10 cellular contexts compared by ENCODE assay signal in the genomic region with DNA sequence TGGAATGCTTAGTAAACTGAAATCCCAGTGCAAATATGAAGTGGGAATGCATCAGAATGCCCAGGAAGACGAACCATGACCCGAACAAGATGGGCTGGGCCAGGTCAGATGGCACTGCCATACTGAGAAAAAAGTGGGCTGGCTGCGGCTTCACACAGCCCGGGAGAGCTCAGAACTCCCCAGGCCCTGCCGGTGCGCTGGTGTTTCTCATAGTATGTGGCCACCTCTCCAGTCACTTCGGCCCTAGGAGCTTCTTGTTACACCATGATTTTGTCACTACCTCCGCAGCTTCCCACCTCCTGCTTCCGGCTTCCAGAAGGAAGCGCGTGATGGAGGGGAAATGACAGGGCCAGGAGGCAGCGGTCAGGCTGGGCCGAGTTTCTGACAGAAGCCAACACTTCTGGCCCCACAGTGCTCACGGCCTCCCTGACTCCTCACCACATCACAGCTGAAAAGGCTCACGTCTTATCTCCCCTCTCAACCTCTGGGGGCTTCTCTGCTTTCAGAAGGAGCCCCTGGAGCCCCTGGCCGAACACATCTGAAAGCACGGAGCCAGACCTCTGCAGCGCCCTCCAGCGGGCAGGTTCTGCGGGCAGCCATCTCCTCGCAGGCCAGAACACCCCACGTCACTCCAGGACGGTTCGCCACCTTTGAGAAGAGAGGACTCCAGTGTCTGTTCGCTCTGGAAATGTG. TPM values are rescaled to one million over a fixed set of nuclear protein-coding genes. Genes with fewer than 3 reads are reported as not detected.
A peak's percentile ranks its signal among the peaks of the same experiment; 100 is the strongest.
DNase-seq lines count a peak whose midpoint lies in the region; ATAC-seq and TF ChIP-seq lines count a peak whose summit lies in the region.
"Had no signal": no experiment of that assay in that cellular context is flagged by ENCODE, and none has a peak within 500 bp of the region (broad histone marks: within the 10 kb centered on the region; RNA-seq: fewer than 3 reads in every experiment).

No MANE protein-coding gene starts in this region.

- no peaks in the 10 kb centered on the region for H3K27me3 ChIP-seq in right cardiac atrium (ENCODE audit: control insufficient read depth, insufficient read depth)
- H3K27me3 ChIP-seq in mesenchymal stem cell (ENCODE audit: control insufficient read depth in 1 of 2, insufficient read depth in 1 of 2, low read length in 2 of 2): no peaks in the 10 kb centered on the region
- no peaks in the 10 kb centered on the region for H3K27me3 ChIP-seq in uterus

- 74% methylated on average over 25 of the region's 25 CpGs for WGBS in right cardiac atrium
- 89% methylated on average over 25 of the region's 25 CpGs for WGBS in mesenchymal stem cell

- H3K4ac ChIP-seq in mesenchymal stem cell (ENCODE audit: low read depth in 1 of 2, low read length in 2 of 2): no peak overlapping the region

- peak overlapping the region; percentile 25 for H2AK5ac ChIP-seq in mesenchymal stem cell (ENCODE audit: low read length, severe bottlenecking)

- H3K36me3 ChIP-seq in mesenchymal stem cell (ENCODE audit: control insufficient read depth in 1 of 2, insufficient read depth in 2 of 2, low read depth in 1 of 2, low read length in 2 of 2): peaks cover 13 to 16% of the 10 kb centered on the region in 2 experiments
- no peaks in the 10 kb centered on the region for H3K36me3 ChIP-seq in uterus
- H3K36me3 ChIP-seq: thoracic aorta had no signal

- DNase-seq in right cardiac atrium (peak in 1 of 3 donors; percentile 68), Right ventricle myocardium inferior (ENCODE audit: missing footprints) (no peak), mesenchymal stem cell (no peak), uterus (no peak), NCI-H526 treated with DMSO at 0.1 percent for 48 hours (lab: John Stamatoyannopoulos, UW) (no peak), T1000 (lab: John Stamatoyannopoulos, UW) (no peak)
- DNase-seq in activated gamma-delta T cell treated with anti-CD3 and anti-CD28 coated beads, Interleukin-2, amount 50 U/mL, for 16 hours (ENCODE audit: low read depth): peak; percentile 49
- DNase-seq: DND-41 had no signal

- no peak for TF ChIP-seq POLR2A in uterus (IDR thresholded peaks at IDR 0.05)

- no peak overlapping the region for H4K8ac ChIP-seq in mesenchymal stem cell (ENCODE audit: low read length)

- no peak overlapping the region for H2BK120ac ChIP-seq in mesenchymal stem cell (ENCODE audit: low read depth, low read length)

- no peak overlapping the region for H2AFZ ChIP-seq in mesenchymal stem cell (ENCODE audit: low read depth, low read length)

- H3K9me3 ChIP-seq in right cardiac atrium (ENCODE audit: control insufficient read depth, low read length) (no peaks in the 10 kb centered on the region), mesenchymal stem cell (ENCODE audit: control insufficient read depth, low read length) (no peaks in the 10 kb centered on the region), uterus (no peaks in the 10 kb centered on the region)
- H3K9me3 ChIP-seq: thoracic aorta had no signal

- no peak overlapping the region for H2BK15ac ChIP-seq in mesenchymal stem cell (ENCODE audit: low read depth, poor library complexity, severe bottlenecking)

- no peak overlapping the region for H2BK5ac ChIP-seq in mesenchymal stem cell (ENCODE audit: low read depth, low read length, poor library complexity, severe bottlenecking)

- no peak for ATAC-seq in right cardiac atrium
- no peak for ATAC-seq in Right ventricle myocardium inferior
- no peak for ATAC-seq in GM21737 (IDR thresholded peaks at IDR 0.05; ENCODE audit: unreplicated experiment)

- peak overlapping the region in 1 of 2 experiments; percentile 80 for H2BK12ac ChIP-seq in mesenchymal stem cell (ENCODE audit: low read length in 2 of 2)

- peaks cover 2% of the 10 kb centered on the region for H3K79me1 ChIP-seq in mesenchymal stem cell (replicated peaks; ENCODE audit: low read length, poor library complexity, severe bottlenecking)

- H3K18ac ChIP-seq in mesenchymal stem cell (ENCODE audit: low read depth in 1 of 2, low read length in 2 of 2): peak overlapping the region in 1 of 2 experiments; percentile 40

- peak overlapping the region; percentile 58 for H4K91ac ChIP-seq in mesenchymal stem cell (ENCODE audit: low read length)

- H3K9ac ChIP-seq in mesenchymal stem cell (ENCODE audit: low read length): no peak overlapping the region

- H3K4me3 ChIP-seq in right cardiac atrium (ENCODE audit: low read length) (no peak overlapping the region), mesenchymal stem cell (ENCODE audit: insufficient read depth in 1 of 2, low read depth in 1 of 2, low read length in 2 of 2) (no peak overlapping the region), uterus (no peak overlapping the region)

- intact Hi-C loops in right cardiac atrium (cut with DNase I) (loop anchor here in 2 of 4 donors (5.0 to 10.0 kb wide), 3 partner anchors 164 to 294 kb away; partner anchors contain the start of gene MRPL52 (in 1 of the 2)), Right ventricle myocardium inferior (cut with DNase I) (loop anchor here (5.0 to 10.0 kb wide), 4 partner anchors 81 to 496 kb away; partner anchors contain the start of gene CDH24), uterus (cut with DNase I; ENCODE audit: low total_unique reads) (loop anchor here (5.0 to 10.0 kb wide), 2 partner anchors 96 to 166 kb away; no protein-coding TSS in a partner anchor)

- TF ChIP-seq CTCF in uterus (IDR thresholded peaks at IDR 0.05): no peak

- H3K4me1 ChIP-seq in right cardiac atrium (ENCODE audit: control insufficient read depth, insufficient read depth, low read length): peaks cover 2% of the 10 kb centered on the region
- H3K4me1 ChIP-seq in mesenchymal stem cell (ENCODE audit: control insufficient read depth, insufficient read depth, low read depth, low read length): peaks cover 27% of the 10 kb centered on the region
- H3K4me1 ChIP-seq in uterus: peaks cover 0 to 3% of the 10 kb centered on the region in 2 donors

- no peak overlapping the region for H3K14ac ChIP-seq in mesenchymal stem cell (ENCODE audit: low read length in 2 of 2)

- H3K27ac ChIP-seq in right cardiac atrium (ENCODE audit: low read length): peak overlapping the region; percentile 14
- peak overlapping the region; percentile 42 for H3K27ac ChIP-seq in mesenchymal stem cell (ENCODE audit: low read length, poor library complexity, severe bottlenecking)
- peak overlapping the region; percentile 46 to 79 for H3K27ac ChIP-seq in uterus
- H3K27ac ChIP-seq: thoracic aorta had no signal

- no peak overlapping the region for H3K4me2 ChIP-seq in mesenchymal stem cell (ENCODE audit: low read length, poor library complexity, severe bottlenecking)

- peak overlapping the region in 1 of 2 experiments; percentile 42 for H3K23ac ChIP-seq in mesenchymal stem cell (ENCODE audit: low read length in 2 of 2)

RNA-seq across cellular contexts. Expression of gene DAD1, which starts 30.7 kb away (rescaled TPM):
- total RNA-seq in right cardiac atrium (100 to 1,000 TPM; 122 to 168 (median 158) TPM), Right ventricle myocardium inferior (143 TPM), uterus (100 to 1,000 TPM in 3 of 4 donors, 10 to 100 TPM in 1; 92.2 to 375 (median 207) TPM)
- polyA plus RNA-seq in right cardiac atrium: 220 TPM
- polyA plus RNA-seq in mesenchymal stem cell (2013, experiment 1 of 2): 348 TPM
- 351 TPM for polyA plus RNA-seq in mesenchymal stem cell (2013, experiment 2 of 2)

RNA-seq across cellular contexts. Expression of gene ABHD4, which starts 39.7 kb away (rescaled TPM):
- total RNA-seq in right cardiac atrium: 10 to 100 TPM; 29.7 to 40.9 (median 36.9) TPM
- 20.3 TPM for polyA plus RNA-seq in right cardiac atrium
- 22.0 TPM for total RNA-seq in Right ventricle myocardium inferior
- 32.7 TPM for polyA plus RNA-seq in mesenchymal stem cell (2013, experiment 1 of 2)
- polyA plus RNA-seq in mesenchymal stem cell (2013, experiment 2 of 2): 32.8 TPM
- 10 to 100 TPM; 17.9 to 40.0 (median 28.6) TPM for total RNA-seq in uterus
